ENCODE assay signal across 25 cellular contexts in genomic region chr1:200147742-200148141, GRCh38.
"Had no signal": no experiment of that assay in that cellular context is flagged by ENCODE, and none has a peak within 500 bp of the region (broad histone marks: within the 10 kb centered on the region; RNA-seq: fewer than 3 reads in every experiment).

No MANE protein-coding gene starts in this region.

- H3K27ac ChIP-seq: colonic mucosa, epithelial cell of prostate, gastrocnemius medialis, left lung, ovary, psoas muscle, sigmoid colon, transverse colon, upper lobe of right lung, uterus had no signal

- H3K9me3 Mint-ChIP-seq: dendritic cell treated with granulocyte-macrophage colony-stimulating factor and Interleukin-4, amounts not matched to agents 40 ng/mL and 50 ng/mL, for 4 days; endodermal cell; naive thymus-derived CD4-positive, alpha-beta T cell; nephron; stimulated activated memory B cell treated with anti-CD40 and anti-IgM and Interleukin-4, amounts not matched to agents 10 μg/mL and 1 μg/mL and 100 μg/mL, for 72 hours; stimulated activated naive CD8-positive, alpha-beta T cell treated with anti-CD3 and anti-CD28 coated beads, Interleukin-15, Interleukin-2, amounts not matched to agents 100 ng/mL and 50 ng/mL, for 24 hours had no signal

- H3K36me3 ChIP-seq: colonic mucosa, gastrocnemius medialis, left lung, ovary, sigmoid colon, transverse colon, upper lobe of right lung, uterus had no signal

- H3K27me3 Mint-ChIP-seq: dendritic cell treated with granulocyte-macrophage colony-stimulating factor and Interleukin-4, amounts not matched to agents 40 ng/mL and 50 ng/mL, for 4 days; naive thymus-derived CD4-positive, alpha-beta T cell; stimulated activated memory B cell treated with anti-CD40 and anti-IgM and Interleukin-4, amounts not matched to agents 10 μg/mL and 1 μg/mL and 100 μg/mL, for 72 hours; stimulated activated naive CD8-positive, alpha-beta T cell treated with anti-CD3 and anti-CD28 coated beads, Interleukin-15, Interleukin-2, amounts not matched to agents 100 ng/mL and 50 ng/mL, for 24 hours had no signal

- H3K27ac Mint-ChIP-seq: dendritic cell treated with granulocyte-macrophage colony-stimulating factor and Interleukin-4, amounts not matched to agents 40 ng/mL and 50 ng/mL, for 4 days; endodermal cell; naive thymus-derived CD4-positive, alpha-beta T cell; nephron; stimulated activated memory B cell treated with anti-CD40 and anti-IgM and Interleukin-4, amounts not matched to agents 10 μg/mL and 1 μg/mL and 100 μg/mL, for 72 hours; stimulated activated naive CD8-positive, alpha-beta T cell treated with anti-CD3 and anti-CD28 coated beads, Interleukin-15, Interleukin-2, amounts not matched to agents 100 ng/mL and 50 ng/mL, for 24 hours had no signal

- H3K4me1 ChIP-seq: colonic mucosa, gastrocnemius medialis, psoas muscle, sigmoid colon, transverse colon, uterus had no signal

- H3K27me3 ChIP-seq: colonic mucosa, gastrocnemius medialis, left lung, ovary, sigmoid colon, transverse colon, upper lobe of right lung, uterus had no signal

- H3K36me3 Mint-ChIP-seq: stimulated activated memory B cell treated with anti-CD40 and anti-IgM and Interleukin-4, amounts not matched to agents 10 μg/mL and 1 μg/mL and 100 μg/mL, for 72 hours had no signal

- H3K9me3 ChIP-seq: colonic mucosa, gastrocnemius medialis, left lung, ovary, psoas muscle, sigmoid colon, transverse colon, upper lobe of right lung, uterus had no signal

- DNase-seq: colonic mucosa; effector CD8-positive, alpha-beta T cell; endodermal cell; foreskin fibroblast; gastrocnemius medialis; head of caudate nucleus; mesendoderm; midbrain; naive thymus-derived CD4-positive, alpha-beta T cell; occipital lobe; ovary; sigmoid colon; stimulated activated CD4-positive, alpha-beta T cell treated with anti-CD3 and anti-CD28 coated beads, Interleukin-4, amount 100 ng/mL, for 4 hours; transverse colon; upper lobe of right lung; uterus had no signal

- ATAC-seq: esophagus mucosa; gastrocnemius medialis; left lung; naive thymus-derived CD4-positive, alpha-beta T cell; psoas muscle; right cardiac atrium; stimulated activated memory B cell treated with anti-CD40 and anti-IgM and Interleukin-4, amounts not matched to agents 10 μg/mL and 1 μg/mL and 100 μg/mL, for 72 hours; upper lobe of right lung had no signal

- H3K4me3 Mint-ChIP-seq: dendritic cell treated with granulocyte-macrophage colony-stimulating factor and Interleukin-4, amounts not matched to agents 40 ng/mL and 50 ng/mL, for 4 days; endodermal cell; naive thymus-derived CD4-positive, alpha-beta T cell; nephron; stimulated activated memory B cell treated with anti-CD40 and anti-IgM and Interleukin-4, amounts not matched to agents 10 μg/mL and 1 μg/mL and 100 μg/mL, for 72 hours; stimulated activated naive CD8-positive, alpha-beta T cell treated with anti-CD3 and anti-CD28 coated beads, Interleukin-15, Interleukin-2, amounts not matched to agents 100 ng/mL and 50 ng/mL, for 24 hours had no signal

- H3K4me1 Mint-ChIP-seq: endodermal cell, nephron had no signal

- H3K4me3 ChIP-seq: colonic mucosa, gastrocnemius medialis, left lung, ovary, psoas muscle, sigmoid colon, transverse colon, upper lobe of right lung, uterus had no signal
